ENCODE assay signal across 8 cellular contexts in genomic region chr2:192194065-192194865, GRCh38. TPM values are rescaled to one million over a fixed set of nuclear protein-coding genes. Genes with fewer than 3 reads are reported as not detected.
A peak's percentile ranks its signal among the peaks of the same experiment; 100 is the strongest.
DNase-seq lines count a peak whose midpoint lies in the region; ATAC-seq and TF ChIP-seq lines count a peak whose summit lies in the region.

No MANE protein-coding gene starts in this region.

- peak overlapping the region; percentile 19 for H3K27ac ChIP-seq in cingulate gyrus (ENCODE audit: low read depth, low read length)
- no peak overlapping the region for H3K27ac ChIP-seq in suprapubic skin

- H3K9me3 Mint-ChIP-seq in T-cell: no peaks in the 10 kb centered on the region

- H3K27ac Mint-ChIP-seq in T-cell: peak overlapping the region in 1 of 2 donors; percentile 46

- H3K36me3 ChIP-seq in suprapubic skin: no peaks in the 10 kb centered on the region

- H3K36me3 Mint-ChIP-seq in T-cell: no peaks in the 10 kb centered on the region

- CTCF ChIA-PET in T-cell (lab: Charles Lee): no interaction called here

- TF ChIP-seq POLR2A in suprapubic skin (IDR thresholded peaks at IDR 0.05): no peak

- H3K4me1 Mint-ChIP-seq in T-cell: peaks cover 27 to 29% (median 27%) of the 10 kb centered on the region in 3 donors

- peaks cover 86% of the 10 kb centered on the region for H3K27me3 ChIP-seq in suprapubic skin

- POLR2A ChIA-PET in T-cell (lab: Charles Lee): no interaction called here

- DNase-seq in T-cell: peak in 14 of 34 experiments; percentile 1 to 35 (median 6)
- peak; percentile 19 to 26 for DNase-seq in lung microvascular endothelial cell (ENCODE audit: low read depth in 2 of 2)
- peak; percentile 59 to 78 for DNase-seq in suprapubic skin (ENCODE audit: low spot score in 2 of 2)
- DNase-seq in SKM-1 treated with dmso at 0.1 percent for 144 hours (lab: John Stamatoyannopoulos, UW; ENCODE audit: unreplicated experiment): no peak

- whole genome bisulfite sequencing in suprapubic skin: 7% methylated on average over 10 of the region's 52 CpGs

- peaks cover 28% of the 10 kb centered on the region for H3K4me1 ChIP-seq in suprapubic skin

- peak; percentile 21 for ATAC-seq in GM18909 (IDR thresholded peaks at IDR 0.05; ENCODE audit: poor library complexity, unreplicated experiment)
- peak; percentile 24 for ATAC-seq in HG02970 (IDR thresholded peaks at IDR 0.05; ENCODE audit: low FRiP score, unreplicated experiment)
- ATAC-seq in T-cell (replicated peaks in 1 of 4): peak in 3 of 4 experiments; percentile 33 to 60 (median 35)
- no peak for ATAC-seq in GM18520 (IDR thresholded peaks at IDR 0.05; ENCODE audit: unreplicated experiment)

- peak overlapping the region; percentile 73 to 74 (median 73) for H3K4me3 Mint-ChIP-seq in T-cell

- TF ChIP-seq CTCF in suprapubic skin (IDR thresholded peaks at IDR 0.05): no peak

- no peak for TF ChIP-seq EP300 in suprapubic skin (IDR thresholded peaks at IDR 0.05)

- no peaks in the 10 kb centered on the region for H3K9me3 ChIP-seq in suprapubic skin

- H3K4me3 ChIP-seq in suprapubic skin: peak overlapping the region; percentile 46

- H3K27me3 Mint-ChIP-seq in T-cell: peaks cover 55 to 56% of the 10 kb centered on the region in 2 donors

RNA-seq across cellular contexts. Expression of gene TMEFF2, which starts 0.5 kb away (rescaled TPM):
- total RNA-seq in T-cell: not detected
- total RNA-seq in lung microvascular endothelial cell: not detected in 2 replicates
- total RNA-seq in suprapubic skin: under 1 TPM in 1 of 4 donors, not detected in 3; 0.36 TPM
